16 cellular contexts compared by ENCODE assay signal in the genomic region with DNA sequence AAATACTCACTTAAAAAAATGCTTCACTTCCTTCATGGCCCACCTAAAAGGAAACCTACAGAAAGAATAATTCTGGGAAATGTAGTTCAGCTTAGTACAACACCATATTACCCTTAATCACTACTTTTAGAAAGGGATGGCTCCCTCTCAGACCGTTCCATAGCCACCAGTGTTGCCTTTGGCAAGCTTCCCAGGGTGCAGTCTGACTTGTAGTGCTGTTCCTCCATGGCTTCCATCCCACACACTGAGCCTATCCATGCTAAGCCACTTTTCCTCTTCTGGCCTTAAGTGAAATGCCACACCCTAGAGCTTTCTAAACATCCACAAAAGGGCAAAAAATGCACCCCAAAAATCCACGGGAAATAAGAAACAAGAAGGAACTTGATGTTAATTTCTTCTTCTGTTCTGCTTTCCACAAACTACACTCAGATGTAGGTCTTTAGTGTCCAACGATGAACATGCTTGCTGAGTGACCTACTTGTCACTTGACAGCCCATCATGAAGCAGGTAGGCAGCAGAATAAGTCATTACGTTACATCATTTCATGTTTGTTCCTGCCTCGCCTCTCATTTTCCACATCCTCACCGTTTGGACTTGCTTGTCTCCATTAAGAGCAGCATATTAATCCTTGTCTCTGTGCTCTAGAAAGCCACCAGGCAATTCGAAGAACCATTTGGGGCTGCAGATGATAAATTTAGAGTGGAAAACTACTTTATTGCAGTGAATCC.
DNase-seq lines count a peak whose midpoint lies in the region; ATAC-seq lines count a peak whose summit lies in the region.
"Had no signal": no experiment of that assay in that cellular context is flagged by ENCODE, and none has a peak within 500 bp of the region (broad histone marks: within the 10 kb centered on the region; RNA-seq: fewer than 3 reads in every experiment).

No MANE protein-coding gene starts in this region.

- H3K4me3 ChIP-seq in adipocyte (ENCODE audit: low read length): no peak overlapping the region
- H3K4me3 ChIP-seq: A549 had no signal

- H3K4me3 Mint-ChIP-seq in activated T-helper 17 cell treated with anti-CD3 and anti-CD28 coated beads, Interleukin-2, amount 50 U/mL, for 72 hours: no peak overlapping the region
- H3K4me3 Mint-ChIP-seq: activated CD4-positive, alpha-beta T cell treated with anti-CD3 and anti-CD28 coated beads for 36 hours; HFFc6; immature natural killer cell had no signal

- no peaks in the 10 kb centered on the region for H3K4me1 ChIP-seq in adipocyte (ENCODE audit: control insufficient read depth, insufficient read depth, low read length)
- H3K4me1 ChIP-seq: A549 had no signal

- peaks cover 12% of the 10 kb centered on the region for H3K9me3 Mint-ChIP-seq in activated T-helper 17 cell treated with anti-CD3 and anti-CD28 coated beads, Interleukin-2, amount 50 U/mL, for 72 hours

- no peaks in the 10 kb centered on the region for H3K36me3 Mint-ChIP-seq in activated T-helper 17 cell treated with anti-CD3 and anti-CD28 coated beads, Interleukin-2, amount 50 U/mL, for 72 hours (ENCODE audit: low read depth)
- H3K36me3 Mint-ChIP-seq: immature natural killer cell had no signal

- ATAC-seq in activated T-helper 17 cell treated with anti-CD3 and anti-CD28 coated beads, Interleukin-2, amount 50 U/mL, for 72 hours (replicated peaks): no peak
- ATAC-seq: A549; activated CD4-positive, alpha-beta T cell treated with anti-CD3 and anti-CD28 coated beads for 36 hours had no signal

- H3K27me3 ChIP-seq in adipocyte (replicated peaks; ENCODE audit: control insufficient read depth, insufficient read depth, low read length): no peaks in the 10 kb centered on the region
- H3K27me3 ChIP-seq: neutrophil had no signal

- DNase-seq in NCI-H1092 treated with DMSO at 0.1 percent for 48 hours (lab: John Stamatoyannopoulos, UW) (peak; percentile 27), NCI-H1092 (lab: John Stamatoyannopoulos, UW) (no peak), adipocyte (ENCODE audit: low read depth) (peak; percentile 62), glomerular visceral epithelial cell (ENCODE audit: extremely low spot score) (peak; percentile 42), smooth muscle cell of the brain vasculature (ENCODE audit: low read depth, low spot score) (peak; percentile 62), superior temporal gyrus (ENCODE audit: extremely low spot score) (no peak)
- no peak for DNase-seq in activated CD4-positive, alpha-beta T cell treated with anti-CD3 and anti-CD28 coated beads, Interleukin-2, amount 50 U/mL, for 1 hour
- DNase-seq: activated CD4-positive, alpha-beta T cell treated with anti-CD3 and anti-CD28 coated beads for 36 hours; activated gamma-delta T cell; effector memory CD4-positive, alpha-beta T cell; HFFc6; immature natural killer cell; NCI-H1694 treated with DMSO at 0.1 percent for 48 hours had no signal

- no peaks in the 10 kb centered on the region for H3K27me3 Mint-ChIP-seq in activated T-helper 17 cell treated with anti-CD3 and anti-CD28 coated beads, Interleukin-2, amount 50 U/mL, for 72 hours
- H3K27me3 Mint-ChIP-seq: activated CD4-positive, alpha-beta T cell treated with anti-CD3 and anti-CD28 coated beads for 36 hours had no signal

- H3K9me3 ChIP-seq in adipocyte (ENCODE audit: control insufficient read depth, low read length): peaks cover 23% of the 10 kb centered on the region

- no peak overlapping the region for H3K9ac ChIP-seq in adipocyte (ENCODE audit: low read length)

- H3K27ac Mint-ChIP-seq in activated T-helper 17 cell treated with anti-CD3 and anti-CD28 coated beads, Interleukin-2, amount 50 U/mL, for 72 hours: no peak overlapping the region
- H3K27ac Mint-ChIP-seq: activated CD4-positive, alpha-beta T cell treated with anti-CD3 and anti-CD28 coated beads for 36 hours; HFFc6; immature natural killer cell had no signal

- no peaks in the 10 kb centered on the region for H3K36me3 ChIP-seq in adipocyte (ENCODE audit: control insufficient read depth, insufficient read depth, low read length, severe bottlenecking)
- H3K36me3 ChIP-seq: neutrophil had no signal

- H3K4me1 Mint-ChIP-seq in activated T-helper 17 cell treated with anti-CD3 and anti-CD28 coated beads, Interleukin-2, amount 50 U/mL, for 72 hours: no peaks in the 10 kb centered on the region
- H3K4me1 Mint-ChIP-seq: activated CD4-positive, alpha-beta T cell treated with anti-CD3 and anti-CD28 coated beads for 36 hours; immature natural killer cell had no signal

Comparison
In these comparisons a context has a peak if more than half of its experiments do, and no peak if none do; other contexts are left out.
1. DNase-seq: peak in NCI-H1092 treated with DMSO at 0.1 percent for 48 hours (single experiment), adipocyte (single experiment), glomerular visceral epithelial cell (single experiment) and smooth muscle cell of the brain vasculature (single experiment); none in NCI-H1092 (single experiment), superior temporal gyrus (single experiment) and activated CD4-positive, alpha-beta T cell treated with anti-CD3 and anti-CD28 coated beads, Interleukin-2, amount 50 U/mL, for 1 hour (single experiment).